10 cellular contexts compared by ENCODE assay signal in the genomic region with DNA sequence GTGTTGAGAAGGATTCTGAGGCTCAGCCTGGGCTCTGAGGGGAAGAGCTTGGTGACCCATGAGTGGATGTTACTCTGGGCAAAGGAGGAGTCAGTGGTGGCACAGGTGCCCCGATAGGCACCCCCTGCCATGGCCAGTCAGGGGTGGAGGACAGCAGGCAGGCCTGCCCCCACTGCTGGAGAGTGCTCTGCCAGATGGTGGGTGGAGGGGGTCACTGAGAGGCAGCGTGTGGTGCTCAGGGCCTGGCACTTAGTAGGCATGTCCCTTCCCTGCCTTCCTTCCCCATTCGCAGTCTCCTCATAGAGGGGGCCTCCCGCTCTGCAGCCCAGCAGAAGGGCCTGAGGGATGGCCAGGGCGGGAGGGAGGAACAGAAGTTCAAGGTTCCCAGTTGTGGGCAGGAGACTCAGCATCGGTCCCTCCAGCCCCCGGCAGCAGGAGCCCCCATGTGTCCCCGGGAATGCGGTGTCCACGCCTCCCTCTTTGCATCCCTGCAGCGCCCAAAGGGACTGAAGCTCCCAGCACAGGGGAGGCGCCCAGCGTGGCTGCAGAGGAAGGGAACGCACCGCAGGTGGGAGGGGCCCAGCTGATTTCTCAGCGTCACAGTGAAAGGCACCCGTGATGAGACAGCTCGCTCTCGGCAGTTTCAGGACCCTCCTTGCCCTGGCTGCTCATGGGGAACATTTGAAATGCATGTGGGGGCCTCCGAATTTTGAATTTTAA. TPM values are rescaled to one million over a fixed set of nuclear protein-coding genes. Genes with fewer than 3 reads are reported as not detected.
DNase-seq lines count a peak whose midpoint lies in the region; ATAC-seq, FAIRE-seq and TF ChIP-seq lines count a peak whose summit lies in the region.
"Had no signal": no experiment of that assay in that cellular context is flagged by ENCODE, and none has a peak within 500 bp of the region (broad histone marks: within the 10 kb centered on the region; RNA-seq: fewer than 3 reads in every experiment).

No MANE protein-coding gene starts in this region.

- no peak for FAIRE-seq in kidney (lab: Jason Lieb, UNC)
- FAIRE-seq: D721Med had no signal

- CTCF ChIA-PET in CD8-positive, alpha-beta T cell (lab: Charles Lee), result interaction anchor here (1.2 kb wide), 1 partner anchor 9 kb away, joined by 4 read pairs; no protein-coding TSS in a partner anchor
- CTCF ChIA-PET in SK-N-SH (lab: Yijun Ruan, JAX), result no interaction called here

- peak; percentile 41 for ATAC-seq in CD8-positive, alpha-beta T cell

- H3K36me3 ChIP-seq in CD8-positive, alpha-beta T cell (ENCODE audit: insufficient read depth, low read length), result no peaks in the 10 kb centered on the region
- no peaks in the 10 kb centered on the region for H3K36me3 ChIP-seq in SJSA1
- no peaks in the 10 kb centered on the region for H3K36me3 ChIP-seq in kidney (ENCODE audit: control insufficient read depth in 1 of 2, insufficient read depth in 2 of 2, low read length in 2 of 2)
- H3K36me3 ChIP-seq in SK-N-SH (replicated peaks in 1 of 2; ENCODE audit: control insufficient read depth in 1 of 2, insufficient read depth in 2 of 2, low read length in 1 of 2), result no peaks in the 10 kb centered on the region

- H3K9me3 Mint-ChIP-seq in CD8-positive, alpha-beta T cell, result no peaks in the 10 kb centered on the region

- H3K4me1 ChIP-seq in CD8-positive, alpha-beta T cell (ENCODE audit: insufficient read depth, low read length), result peaks cover 21% of the 10 kb centered on the region
- H3K4me1 ChIP-seq in SJSA1 (replicated peaks) (peaks cover 39% of the 10 kb centered on the region), kidney (ENCODE audit: control insufficient read depth in 1 of 2, insufficient read depth in 1 of 2, low read depth in 1 of 2, low read length in 2 of 2) (peaks cover 4 to 33% of the 10 kb centered on the region in 2 donors), SK-N-SH (ENCODE audit: control insufficient read depth in 1 of 2, insufficient read depth in 2 of 2, low read depth in 1 of 2, low read length in 1 of 2) (no peaks in the 10 kb centered on the region; a peak in 1 of 4 replicates)

- H4K20me1 ChIP-seq in SK-N-SH (ENCODE audit: insufficient read depth), result no peaks in the 10 kb centered on the region

- intact Hi-C loops in CD8-positive, alpha-beta T cell (cut with DNase I, micrococcal nuclease), result no loop called here
- intact Hi-C loops in kidney (cut with DNase I), result no loop called here

- no peaks in the 10 kb centered on the region for H3K79me2 ChIP-seq in SK-N-SH (ENCODE audit: insufficient read depth)

- no peaks in the 10 kb centered on the region for H3K9me2 ChIP-seq in SK-N-SH

- no peaks in the 10 kb centered on the region for H3F3A ChIP-seq in SK-N-SH (replicated peaks; ENCODE audit: insufficient read depth)

- no peaks in the 10 kb centered on the region for H3K36me3 Mint-ChIP-seq in CD8-positive, alpha-beta T cell

- no peak overlapping the region for H3K27ac Mint-ChIP-seq in CD8-positive, alpha-beta T cell

- WGBS in SK-N-SH (ENCODE audit: low lambda C conversion rate), result 87% methylated on average over 17 of the region's 20 CpGs

- H3K4me3 Mint-ChIP-seq in CD8-positive, alpha-beta T cell, result no peak overlapping the region

- no peak overlapping the region for H3K4me2 ChIP-seq in SK-N-SH
- H3K4me2 ChIP-seq: smooth muscle cell had no signal

- no peak overlapping the region for H3K27ac ChIP-seq in CD8-positive, alpha-beta T cell (ENCODE audit: low read depth, low read length)
- H3K27ac ChIP-seq in SJSA1 (peak overlapping the region; percentile 2; the same call in 1 of the 2 replicates), kidney (ENCODE audit: low read depth in 2 of 2, low read length in 2 of 2) (no peak overlapping the region), SK-N-SH (ENCODE audit: low read depth in 2 of 2, low read length in 1 of 2) (no peak overlapping the region)

- peaks cover 8% of the 10 kb centered on the region for H3K27me3 Mint-ChIP-seq in CD8-positive, alpha-beta T cell (ENCODE audit: low read depth)

- no peaks in the 10 kb centered on the region for H3K9me3 ChIP-seq in CD8-positive, alpha-beta T cell (ENCODE audit: low read length)
- H3K9me3 ChIP-seq in SJSA1 (replicated peaks) (no peaks in the 10 kb centered on the region; the same call in 1 of the 2 replicates), kidney (ENCODE audit: control insufficient read depth in 1 of 2, low read length in 2 of 2) (peaks cover 0 to 3% of the 10 kb centered on the region in 2 donors), SK-N-SH (no peaks in the 10 kb centered on the region)

- no peak overlapping the region for H2AFZ ChIP-seq in SK-N-SH (ENCODE audit: low read depth)

- POLR2A ChIA-PET in CD8-positive, alpha-beta T cell (lab: Charles Lee), result no interaction called here
- POLR2A ChIA-PET in SK-N-SH (lab: Yijun Ruan, JAX), result no interaction called here

- no peak for TF ChIP-seq EP300 in SK-N-SH (IDR thresholded peaks at IDR 0.05; ENCODE audit: borderline replicate concordance in 1 of 2, low read depth in 1 of 2, low read length in 1 of 2)

- no peaks in the 10 kb centered on the region for H3K27me3 ChIP-seq in CD8-positive, alpha-beta T cell (ENCODE audit: insufficient read depth, low read length)
- H3K27me3 ChIP-seq in SJSA1 (replicated peaks), result no peaks in the 10 kb centered on the region
- no peaks in the 10 kb centered on the region for H3K27me3 ChIP-seq in SK-N-SH (ENCODE audit: insufficient read depth)

- peak in 3 of 7 experiments; percentile 25 to 57 (median 38) for DNase-seq in CD8-positive, alpha-beta T cell
- DNase-seq in SJSA1 (ENCODE audit: low read depth in 1 of 2, low spot score in 2 of 2) (peak in 1 of 2 experiments; percentile 37), kidney (peak; percentile 67), kidney glomerular epithelial cell (lab: John Stamatoyannopoulos, UW) (no peak), SKM-1 treated with dmso at 0.1 percent for 144 hours (lab: John Stamatoyannopoulos, UW; ENCODE audit: unreplicated experiment) (no peak), hypothalamus (lab: John Stamatoyannopoulos, UW) (no peak), SK-N-SH (no peak)
- peak; percentile 55 for DNase-seq in stimulated activated CD8-positive, alpha-beta memory T cell treated with anti-CD3 and anti-CD28 coated beads, Interleukin-4, amount 100 ng/mL, for 48 hours

- no peak for TF ChIP-seq RAD21 in SK-N-SH (IDR thresholded peaks at IDR 0.05; ENCODE audit: low read length)

- peaks cover 8% of the 10 kb centered on the region for H3K4me1 Mint-ChIP-seq in CD8-positive, alpha-beta T cell (ENCODE audit: low read depth)

- H3K9ac ChIP-seq in kidney (ENCODE audit: low read length in 2 of 2) (no peak overlapping the region), SK-N-SH (no peak overlapping the region)

- H3K4me3 ChIP-seq in CD8-positive, alpha-beta T cell (ENCODE audit: low read depth, low read length), result no peak overlapping the region
- H3K4me3 ChIP-seq in SJSA1 (no peak overlapping the region), kidney (ENCODE audit: low read length in 2 of 2) (no peak overlapping the region), SK-N-SH (ENCODE audit: low read depth in 2 of 2, low read length in 1 of 2) (no peak overlapping the region)
- H3K4me3 ChIP-seq: smooth muscle cell had no signal

- no peak for TF ChIP-seq CTCF in CD8-positive, alpha-beta T cell (IDR thresholded peaks at IDR 0.05)
- TF ChIP-seq CTCF in kidney (IDR thresholded peaks at IDR 0.05; ENCODE audit: borderline replicate concordance, extremely low read depth, insufficient read depth), result no peak
- TF ChIP-seq CTCF in SK-N-SH (IDR thresholded peaks at IDR 0.05), result no peak

TF ChIP-seq in SK-N-SH, 30 proteins besides CTCF, POLR2A, EP300 and RAD21:
- no peak for TF ChIP-seq ELF1 (IDR thresholded peaks at IDR 0.05)
- TF ChIP-seq TEAD4 (IDR thresholded peaks at IDR 0.05; ENCODE audit: borderline replicate concordance, insufficient read depth), result no peak
- no peak for TF ChIP-seq SIN3A (IDR thresholded peaks at IDR 0.05; ENCODE audit: borderline replicate concordance, low read depth, low read length)
- TF ChIP-seq, protein P1, sequence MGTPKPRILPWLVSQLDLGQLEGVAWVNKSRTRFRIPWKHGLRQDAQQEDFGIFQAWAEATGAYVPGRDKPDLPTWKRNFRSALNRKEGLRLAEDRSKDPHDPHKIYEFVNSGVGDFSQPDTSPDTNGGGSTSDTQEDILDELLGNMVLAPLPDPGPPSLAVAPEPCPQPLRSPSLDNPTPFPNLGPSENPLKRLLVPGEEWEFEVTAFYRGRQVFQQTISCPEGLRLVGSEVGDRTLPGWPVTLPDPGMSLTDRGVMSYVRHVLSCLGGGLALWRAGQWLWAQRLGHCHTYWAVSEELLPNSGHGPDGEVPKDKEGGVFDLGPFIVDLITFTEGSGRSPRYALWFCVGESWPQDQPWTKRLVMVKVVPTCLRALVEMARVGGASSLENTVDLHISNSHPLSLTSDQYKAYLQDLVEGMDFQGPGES (IDR thresholded peaks at IDR 0.05; ENCODE audit: low read depth, low read length), result no peak
TF ChIP-seq in SK-N-SH: peak in this region for 0.

RNA-seq across cellular contexts. Expression of gene SNED1, which starts 5.7 kb away (rescaled TPM):
- total RNA-seq in CD8-positive, alpha-beta T cell, result 10 to 100 TPM; 32.4 to 38.4 TPM
- total RNA-seq in SJSA1 (2014; rRNA removed; shearing (Covaris generic)), result 18.3 and 24.9 TPM in 2 replicates
- 42.1 TPM for total RNA-seq in kidney
- 3.0 TPM for polyA plus RNA-seq in kidney (ENCODE audit: insufficient read depth, low read depth, low replicate concordance)
- polyA plus RNA-seq in SK-N-SH (2012; rRNA removed), result 0.03 TPM in 2 replicates
- polyA plus RNA-seq in SK-N-SH (2012; cell fraction: cytosol; rRNA removed), result 0.05 and 0.09 TPM in 2 replicates
- polyA plus RNA-seq in SK-N-SH (2012; cell fraction: nucleus; rRNA removed), result 0.12 and 0.26 TPM in 2 replicates

Comparison
In these comparisons a context has a peak if more than half of its experiments do, and no peak if none do; other contexts are left out.
1. DNase-seq: peak in kidney (single experiment) and stimulated activated CD8-positive, alpha-beta memory T cell treated with anti-CD3 and anti-CD28 coated beads, Interleukin-4, amount 100 ng/mL, for 48 hours (single experiment); none in kidney glomerular epithelial cell (single experiment), SKM-1 treated with dmso at 0.1 percent for 144 hours (single experiment), hypothalamus (0 of 51) and SK-N-SH (single experiment).